Comparison of ENCODE assay signal across 11 cellular contexts in the genomic region with DNA sequence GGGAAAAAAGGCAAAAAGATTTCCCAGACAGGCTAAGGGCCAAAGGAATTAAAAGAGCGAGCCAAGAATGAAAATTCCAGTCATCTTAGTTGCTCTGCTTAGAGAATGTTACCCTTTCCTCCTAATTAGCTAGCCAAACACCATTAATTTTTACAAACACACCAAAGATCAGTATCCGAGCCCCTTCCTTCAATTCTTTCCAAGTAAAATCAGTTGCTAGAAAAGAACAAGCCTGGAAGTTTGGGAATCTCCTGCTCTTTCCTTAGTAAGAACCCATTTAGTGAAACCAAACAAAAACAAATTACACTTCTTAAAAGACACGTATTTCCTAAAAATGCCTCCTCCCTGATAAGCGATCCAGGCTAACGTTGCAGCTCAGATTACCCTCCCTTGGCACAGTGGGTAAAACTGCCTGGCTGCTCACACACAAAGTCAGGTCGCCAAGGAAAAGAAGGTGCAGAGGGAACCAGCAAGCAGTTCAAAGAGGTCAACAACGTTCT. TPM values are rescaled to one million over a fixed set of nuclear protein-coding genes. Genes with fewer than 3 reads are reported as not detected.
DNase-seq lines count a peak whose midpoint lies in the region; ATAC-seq and TF ChIP-seq lines count a peak whose summit lies in the region.
"Had no signal": no experiment of that assay in that cellular context is flagged by ENCODE, and none has a peak within 500 bp of the region (broad histone marks: within the 10 kb centered on the region; RNA-seq: fewer than 3 reads in every experiment).

No MANE protein-coding gene starts in this region.

- H3K27ac ChIP-seq in thyroid gland = peak overlapping the region; percentile 12 to 81 (median 56)
- H3K27ac ChIP-seq: right lobe of liver had no signal

- TF ChIP-seq POLR2A in thyroid gland (IDR thresholded peaks at IDR 0.05) = no peak

- H3K9me3 ChIP-seq in thyroid gland = no peaks in the 10 kb centered on the region
- H3K9me3 ChIP-seq: right lobe of liver had no signal

- TF ChIP-seq EP300 in Ishikawa (IDR thresholded peaks at IDR 0.05; ENCODE audit: borderline replicate concordance) = 0 out of 2 replicates have a peak, but pooled peaks have one; percentile 11

- H3K36me3 ChIP-seq in thyroid gland = no peaks in the 10 kb centered on the region
- H3K36me3 ChIP-seq: right lobe of liver had no signal

- intact Hi-C loops in thyroid gland (cut with DNase I) = no loop called here

- peaks cover 45 to 60% of the 10 kb centered on the region in 2 donors for H3K4me1 ChIP-seq in thyroid gland

- H3K4me3 ChIP-seq in thyroid gland (replicated peaks in 1 of 3) = no peak overlapping the region
- H3K4me3 ChIP-seq: right lobe of liver had no signal

- no peak for ATAC-seq in GM19328 (IDR thresholded peaks at IDR 0.05; ENCODE audit: unreplicated experiment)
- ATAC-seq in HG02884 (IDR thresholded peaks at IDR 0.05; ENCODE audit: unreplicated experiment) = no peak
- ATAC-seq: right lobe of liver had no signal

- no peaks in the 10 kb centered on the region for H3K27me3 ChIP-seq in thyroid gland
- H3K27me3 ChIP-seq: right lobe of liver had no signal

- 35 to 59% methylated on average over 7 of the region's 7 CpGs for WGBS in thyroid gland, 2 donors

- TF ChIP-seq CTCF in thyroid gland (IDR thresholded peaks at IDR 0.05) = no peak

- peak; percentile 54 for DNase-seq in cerebellar cortex (ENCODE audit: low spot score)
- DNase-seq in left kidney (ENCODE audit: low read depth, low spot score) = peak; percentile 27
- DNase-seq in thyroid gland = no peak
- DNase-seq in NCI-H146 (lab: John Stamatoyannopoulos, UW) = no peak
- DNase-seq: activated CD8-positive, alpha-beta memory T cell treated with anti-CD3 and anti-CD28 coated beads for 24 hours; erythroblast; NK-92 treated with Interleukin-12 subunit alpha and Interleukin-12 subunit beta, amount 100 ng/mL, for 24 hours; right lobe of liver had no signal

- no peak for TF ChIP-seq RAD21 in Ishikawa (IDR thresholded peaks at IDR 0.05; ENCODE audit: low read depth)

TF ChIP-seq in Ishikawa, 13 proteins besides CTCF, POLR2A, EP300 and RAD21:
- no peak for TF ChIP-seq FOXM1 (IDR thresholded peaks at IDR 0.05; ENCODE audit: borderline replicate concordance, low read depth)
- TF ChIP-seq NFIC (IDR thresholded peaks at IDR 0.05) = no peak
- no peak for TF ChIP-seq TCF12 (IDR thresholded peaks at IDR 0.05; ENCODE audit: low read depth)
- TF ChIP-seq TEAD4 (IDR thresholded peaks at IDR 0.05) = 0 out of 2 replicates have a peak, but pooled peaks have one; percentile 35

RNA-seq across cellular contexts. Expression of a gene that starts 57.1 kb away (rescaled TPM):
- 100 to 1,000 TPM; 225 to 404 (median 382) TPM for total RNA-seq in thyroid gland

Comparison
In these comparisons a context has a peak if more than half of its experiments do, and no peak if none do; other contexts are left out.
1. DNase-seq: peak in cerebellar cortex (single experiment) and left kidney (single experiment); none in thyroid gland (0 of 2) and NCI-H146 (single experiment).